In genomic region chr12:103956515-103957027, GRCh38 we compare ENCODE assay signal across 8 cellular contexts. TPM values are rescaled to one million over a fixed set of nuclear protein-coding genes. Genes with fewer than 3 reads are reported as not detected.
DNase-seq lines count a peak whose midpoint lies in the region; ATAC-seq and TF ChIP-seq lines count a peak whose summit lies in the region.

No MANE protein-coding gene starts in this region.

- H3K27me3 Mint-ChIP-seq in activated naive CD8-positive, alpha-beta T cell = no peaks in the 10 kb centered on the region

- H3K27ac ChIP-seq in C4-2B (peak overlapping the region; percentile 95), spleen (peak overlapping the region; percentile 87 to 93 (median 90))

- H3K9me3 ChIP-seq in spleen = no peaks in the 10 kb centered on the region

- H3K27ac Mint-ChIP-seq in activated naive CD8-positive, alpha-beta T cell = peak overlapping the region; percentile 98

- DNase-seq in spleen (no peak), SKM-1 treated with dmso at 0.1 percent for 144 hours (lab: John Stamatoyannopoulos, UW; ENCODE audit: unreplicated experiment) (no peak)
- no peak for DNase-seq in stimulated activated CD4-positive, alpha-beta T cell treated with anti-CD3 and anti-CD28 coated beads, Interleukin-1b, Interleukin-23, amount 100 ng/mL, for 48 hours

- peaks cover 0 to 30% (median 24%) of the 10 kb centered on the region in 6 donors for H3K36me3 ChIP-seq in spleen

- H3K9me3 Mint-ChIP-seq in activated naive CD8-positive, alpha-beta T cell (ENCODE audit: low read depth) = no peaks in the 10 kb centered on the region

- peak overlapping the region; percentile 99 for H3K4me3 ChIP-seq in iPS-11a (ENCODE audit: low read depth, low read length)
- peak overlapping the region; percentile 71 to 89 (median 78) for H3K4me3 ChIP-seq in spleen

- peaks cover 36% of the 10 kb centered on the region for H3K4me1 Mint-ChIP-seq in activated naive CD8-positive, alpha-beta T cell (ENCODE audit: low read depth)

- peak overlapping the region; percentile 95 for H3K4me3 Mint-ChIP-seq in activated naive CD8-positive, alpha-beta T cell

- ATAC-seq in GM19397 (IDR thresholded peaks at IDR 0.05; ENCODE audit: unreplicated experiment) (peak; percentile 38), HG03565 (IDR thresholded peaks at IDR 0.05; ENCODE audit: unreplicated experiment) (peak; percentile 13)

- TF ChIP-seq CTCF in C4-2B (conservative IDR thresholded peaks at IDR 0.05) = no peak
- TF ChIP-seq CTCF in spleen (IDR thresholded peaks at IDR 0.05 in 8 of 11, conservative IDR thresholded peaks at IDR 0.05 in 3 of 11) = no peak

- H3K27me3 ChIP-seq in spleen (replicated peaks in 1 of 7) = no peaks in the 10 kb centered on the region

- no peak for TF ChIP-seq POLR2A in spleen (IDR thresholded peaks at IDR 0.05)

- intact Hi-C loops in spleen (cut with DNase I; ENCODE audit: low total_unique reads) = no loop called here

- 0 to 1% (median 0%) methylated on average over 10 to 31 of the region's 31 CpGs for WGBS in spleen, 5 donors

- peaks cover 15 to 41% (median 28%) of the 10 kb centered on the region in 6 donors for H3K4me1 ChIP-seq in spleen

- peaks cover 2% of the 10 kb centered on the region for H3K36me3 Mint-ChIP-seq in activated naive CD8-positive, alpha-beta T cell

RNA-seq across cellular contexts. Expression of gene TDG, which starts 9.1 kb away (rescaled TPM):
- total RNA-seq in spleen = 10 to 100 TPM; 21.3 to 38.2 (median 25.2) TPM
- polyA plus RNA-seq in spleen = 10 to 100 TPM; 11.0 to 15.4 (median 11.8) TPM

RNA-seq across cellular contexts. Expression of gene HSP90B1, which starts 26.4 kb away (rescaled TPM):
- 100 to 1,000 TPM; 331 to 895 (median 569) TPM for total RNA-seq in spleen
- polyA plus RNA-seq in spleen = 100 to 1,000 TPM; 230 to 327 (median 283) TPM
